8 cellular contexts compared by ENCODE assay signal in genomic region chr14:67618617-67619063, GRCh38. TPM values are rescaled to one million over a fixed set of nuclear protein-coding genes. Genes with fewer than 3 reads are reported as not detected.
A peak's percentile ranks its signal among the peaks of the same experiment; 100 is the strongest.
DNase-seq lines count a peak whose midpoint lies in the region; ATAC-seq, FAIRE-seq and TF ChIP-seq lines count a peak whose summit lies in the region.

No MANE protein-coding gene starts in this region.

- no peak overlapping the region for H4K91ac ChIP-seq in neuronal stem cell (ENCODE audit: low read depth, low read length, poor library complexity)

- H3K9me3 ChIP-seq in HCT116 (ENCODE audit: control insufficient read depth in 1 of 2, insufficient read depth in 1 of 2, low read depth in 1 of 2, low read length in 2 of 2) (no peaks in the 10 kb centered on the region), neuronal stem cell (replicated peaks in 1 of 2; ENCODE audit: control insufficient read depth in 2 of 2, insufficient read depth in 1 of 2, low read depth in 1 of 2, low read length in 2 of 2) (no peaks in the 10 kb centered on the region)

- H3K9ac ChIP-seq in HCT116 (ENCODE audit: low read length): no peak overlapping the region
- H3K9ac ChIP-seq in neuronal stem cell (ENCODE audit: low read depth, low read length, poor library complexity): no peak overlapping the region

- CTCF ChIA-PET in HCT116 (lab: Charles Lee): interaction anchor here (0.7 to 3.4 kb wide), 8 partner anchors 14 to 191 kb away, joined by 3 to 36 read pairs (median 4); no protein-coding TSS in a partner anchor
- CTCF ChIA-PET in activated CD4-positive, alpha-beta memory T cell treated with anti-CD3 and anti-CD28 coated beads for 36 hours (lab: Charles Lee): interaction anchor here (0.6 to 4.7 kb wide), 29 partner anchors 8 to 258 kb away, joined by 3 to 149 read pairs (median 4); partner anchors contain the start of genes ATP6V1D, EIF2S1, PIGH and PLEKHH1

- RAD21 ChIA-PET in HCT116 (lab: Charles Lee; ENCODE audit: low non-redundant PET in 1 of 2, low total read pairs in 2 of 2, uncharacterized antibody in 2 of 2, unreplicated experiment in 2 of 2): interaction anchor here (0.8 to 2.8 kb wide), 4 partner anchors 49 to 86 kb away, joined by 4 to 11 read pairs (median 6); no protein-coding TSS in a partner anchor

- TF ChIP-seq POLR2A in HCT116 (IDR thresholded peaks at IDR 0.05; ENCODE audit: borderline replicate concordance, extremely low read depth, insufficient read depth, insufficient read length): no peak

- peak overlapping the region; percentile 58 for H2AFZ ChIP-seq in HCT116 (ENCODE audit: low read depth, low read length, poor library complexity, severe bottlenecking)
- no peak overlapping the region for H2AFZ ChIP-seq in neuronal stem cell (ENCODE audit: low read length)

- TF ChIP-seq RAD21 in HCT116 (IDR thresholded peaks at IDR 0.05; ENCODE audit: low read depth): peak; percentile 71

- no peak overlapping the region for H2BK12ac ChIP-seq in neuronal stem cell (ENCODE audit: low read length)

- H4K8ac ChIP-seq in neuronal stem cell (ENCODE audit: low read depth, low read length): no peak overlapping the region

- peaks cover 13% of the 10 kb centered on the region for H3K27me3 Mint-ChIP-seq in activated CD4-positive, alpha-beta memory T cell treated with anti-CD3 and anti-CD28 coated beads for 36 hours

- no peak overlapping the region for H3K4ac ChIP-seq in neuronal stem cell (ENCODE audit: low read length)

- no peaks in the 10 kb centered on the region for H3K36me3 ChIP-seq in HCT116 (ENCODE audit: control insufficient read depth in 1 of 2, insufficient read depth in 2 of 2, low read length in 2 of 2)
- no peaks in the 10 kb centered on the region for H3K36me3 ChIP-seq in neuronal stem cell (replicated peaks in 1 of 2; ENCODE audit: control insufficient read depth in 2 of 2, insufficient read depth in 2 of 2, low read length in 2 of 2)

- H2BK5ac ChIP-seq in neuronal stem cell (ENCODE audit: low read length): no peak overlapping the region

- H3K14ac ChIP-seq in neuronal stem cell (ENCODE audit: low read length): no peak overlapping the region

- no peak overlapping the region for H3K4me3 ChIP-seq in HCT116 (replicated peaks in 1 of 2; ENCODE audit: low read depth in 1 of 2, low read length in 2 of 2)
- H3K4me3 ChIP-seq in fibroblast of pulmonary artery (replicated peaks; ENCODE audit: low read depth, low read length): no peak overlapping the region
- no peak overlapping the region for H3K4me3 ChIP-seq in neuronal stem cell (ENCODE audit: low read length in 2 of 2)

- no TSS peak for BruUV-seq in HCT116 (replicated peaks; lab: Mats Ljungman, UMichigan)

- no peak for FAIRE-seq in D721Med (lab: Jason Lieb, UNC)

- H3K9me3 Mint-ChIP-seq in activated CD4-positive, alpha-beta memory T cell treated with anti-CD3 and anti-CD28 coated beads for 36 hours: no peaks in the 10 kb centered on the region

- H3K27ac ChIP-seq in HCT116 (ENCODE audit: low read depth, low read length) (no peak overlapping the region), neuronal stem cell (replicated peaks; ENCODE audit: low read length) (no peak overlapping the region)

- POLR2A ChIA-PET in HCT116 (lab: Charles Lee): interaction anchor here (0.9 to 1.6 kb wide), 2 partner anchors 50 to 86 kb away, joined by 3 to 4 read pairs; no protein-coding TSS in a partner anchor
- POLR2A ChIA-PET in activated CD4-positive, alpha-beta memory T cell treated with anti-CD3 and anti-CD28 coated beads for 36 hours (lab: Charles Lee): interaction anchor here (0.8 kb wide), 1 partner anchor 77 kb away, joined by 4 read pairs; the partner anchor contains the start of gene RDH11

- H3K23ac ChIP-seq in neuronal stem cell (ENCODE audit: low read depth, low read length, poor library complexity): no peak overlapping the region

- H3K9me2 ChIP-seq in HCT116 (ENCODE audit: insufficient read depth): no peaks in the 10 kb centered on the region

- H2AK5ac ChIP-seq in neuronal stem cell (ENCODE audit: low read depth, low read length): peak overlapping the region; percentile 32

- DNase-seq in D721Med (ENCODE audit: insufficient read length, low spot score): no peak
- no peak for DNase-seq in HCT116 (ENCODE audit: low read depth, low spot score)
- peak; percentile 22 for DNase-seq in NCI-H345 treated with DMSO at 0.1 percent for 48 hours (lab: John Stamatoyannopoulos, UW; ENCODE audit: unreplicated experiment)
- DNase-seq in activated CD4-positive, alpha-beta memory T cell treated with anti-CD3 and anti-CD28 coated beads for 36 hours: peak; percentile 22
- peak; percentile 90 for DNase-seq in fibroblast of pulmonary artery (ENCODE audit: low read depth)
- peak; percentile 31 for DNase-seq in neuronal stem cell (ENCODE audit: low spot score)
- no peak for DNase-seq in NK-92 treated with Interleukin-12 subunit alpha and Interleukin-12 subunit beta, amount 100 ng/mL, for 24 hours (lab: John Stamatoyannopoulos, UW)

- no peak overlapping the region for H2BK120ac ChIP-seq in neuronal stem cell (ENCODE audit: low read depth, low read length)

- no peak overlapping the region for H3K18ac ChIP-seq in neuronal stem cell (ENCODE audit: low read length)

- no peaks in the 10 kb centered on the region for H4K20me1 ChIP-seq in HCT116 (ENCODE audit: insufficient read depth)

- peaks cover 15 to 32% of the 10 kb centered on the region in 2 experiments for H3K4me1 ChIP-seq in HCT116 (ENCODE audit: control insufficient read depth in 1 of 2, insufficient read depth in 2 of 2, low read length in 2 of 2)
- H3K4me1 ChIP-seq in neuronal stem cell (ENCODE audit: control insufficient read depth in 2 of 2, insufficient read depth in 1 of 2, low read depth in 1 of 2, low read length in 2 of 2): peaks cover 7% of the 10 kb centered on the region in 2 donors

- H3K79me1 ChIP-seq in neuronal stem cell (ENCODE audit: low read depth, low read length): no peaks in the 10 kb centered on the region

- TF ChIP-seq CTCF in D721Med (IDR thresholded peaks at IDR 0.05; ENCODE audit: insufficient read depth, missing control alignments) (peak; percentile 70), HCT116 (IDR thresholded peaks at IDR 0.05 in 2 of 3, conservative IDR thresholded peaks at IDR 0.05 in 1 of 3; ENCODE audit: borderline replicate concordance in 1 of 3, insufficient read depth in 1 of 3, low read depth in 2 of 3, low read length in 2 of 3) (peak; percentile 41 to 54 (median 52); a peak in 5 of 6 replicates), fibroblast of pulmonary artery (IDR thresholded peaks at IDR 0.05; ENCODE audit: low read length, missing control alignments) (peak; percentile 78)

- peaks cover 26% of the 10 kb centered on the region for H3K4me1 Mint-ChIP-seq in activated CD4-positive, alpha-beta memory T cell treated with anti-CD3 and anti-CD28 coated beads for 36 hours (ENCODE audit: low read depth)

- H3K4me3 Mint-ChIP-seq in activated CD4-positive, alpha-beta memory T cell treated with anti-CD3 and anti-CD28 coated beads for 36 hours: peak overlapping the region; percentile 84

- H3K36me3 Mint-ChIP-seq in activated CD4-positive, alpha-beta memory T cell treated with anti-CD3 and anti-CD28 coated beads for 36 hours: no peaks in the 10 kb centered on the region

- no peaks in the 10 kb centered on the region for H3K79me2 ChIP-seq in HCT116 (ENCODE audit: insufficient read depth, low read length)

- H3K4me2 ChIP-seq in HCT116 (ENCODE audit: low read length): peak overlapping the region; percentile 97
- H3K4me2 ChIP-seq in neuronal stem cell (ENCODE audit: insufficient read depth, low read length, poor library complexity, severe bottlenecking): no peak overlapping the region

- H3K27me3 ChIP-seq in HCT116 (ENCODE audit: insufficient read depth, low read length): no peaks in the 10 kb centered on the region
- H3K27me3 ChIP-seq in neuronal stem cell (ENCODE audit: control insufficient read depth in 3 of 3, insufficient read depth in 3 of 3, low read depth in 1 of 3, low read length in 3 of 3): peaks cover 0 to 9% (median 0%) of the 10 kb centered on the region in 3 experiments

- H3K27ac Mint-ChIP-seq in activated CD4-positive, alpha-beta memory T cell treated with anti-CD3 and anti-CD28 coated beads for 36 hours: no peak overlapping the region

- H2BK15ac ChIP-seq in neuronal stem cell (ENCODE audit: low read length): no peak overlapping the region

- ATAC-seq in HCT116: no peak
- no peak for ATAC-seq in GM18858 (IDR thresholded peaks at IDR 0.05; ENCODE audit: unreplicated experiment)

- intact Hi-C loops in HCT116 (cut with micrococcal nuclease): loop anchor here (1.0 to 2.0 kb wide), 3 partner anchors 49 to 86 kb away; partner anchors contain the start of gene RDH11
- intact Hi-C loops in activated CD4-positive, alpha-beta memory T cell treated with anti-CD3 and anti-CD28 coated beads for 36 hours (cut with micrococcal nuclease): loop anchor here (1.0 to 2.0 kb wide), 5 partner anchors 18 to 202 kb away; partner anchors contain the start of genes PIGH and RDH11

TF ChIP-seq in HCT116, 20 proteins besides CTCF, POLR2A, EP300 and RAD21:
- no peak for TF ChIP-seq JUND (IDR thresholded peaks at IDR 0.05)
- no peak for TF ChIP-seq ELF1 (IDR thresholded peaks at IDR 0.05; ENCODE audit: borderline replicate concordance, low read depth)
- TF ChIP-seq TCF7L2 (IDR thresholded peaks at IDR 0.05; ENCODE audit: borderline replicate concordance, extremely low read depth, insufficient read depth, insufficient read length): no peak
TF ChIP-seq in HCT116: peak in this region for 0.

RNA-seq across cellular contexts. Expression of gene ARG2, which starts 1.1 kb away (rescaled TPM):
- total RNA-seq in HCT116 (2021; ENCODE audit: unreplicated experiment): 7.0 TPM
- 16.1 and 17.3 TPM in 2 replicates for polyA plus RNA-seq in HCT116 (2012)
- 1 to 10 TPM; 6.8 to 7.6 TPM for total RNA-seq in activated CD4-positive, alpha-beta memory T cell treated with anti-CD3 and anti-CD28 coated beads for 36 hours
- polyA plus RNA-seq in neuronal stem cell (2013, experiment 1 of 2): 49.2 TPM
- 50.1 TPM for polyA plus RNA-seq in neuronal stem cell (2013, experiment 2 of 2)

RNA-seq across cellular contexts. Expression of gene PIGH, which starts 18.6 kb away (rescaled TPM):
- 20.9 TPM for total RNA-seq in HCT116 (2021; ENCODE audit: unreplicated experiment)
- polyA plus RNA-seq in HCT116 (2012): 23.6 and 27.7 TPM in 2 replicates
- 10 to 100 TPM; 13.1 to 17.1 TPM for total RNA-seq in activated CD4-positive, alpha-beta memory T cell treated with anti-CD3 and anti-CD28 coated beads for 36 hours
- polyA plus RNA-seq in neuronal stem cell (2013, experiment 1 of 2): 9.3 TPM
- polyA plus RNA-seq in neuronal stem cell (2013, experiment 2 of 2): 9.9 TPM

RNA-seq across cellular contexts. Expression of gene VTI1B, which starts 55.8 kb away (rescaled TPM):
- total RNA-seq in HCT116 (2021; ENCODE audit: unreplicated experiment): 86.3 TPM
- 52.4 and 59.3 TPM in 2 replicates for polyA plus RNA-seq in HCT116 (2012)
- total RNA-seq in activated CD4-positive, alpha-beta memory T cell treated with anti-CD3 and anti-CD28 coated beads for 36 hours: 10 to 100 TPM; 75.6 to 75.8 TPM
- 65.1 TPM for polyA plus RNA-seq in neuronal stem cell (2013, experiment 1 of 2)
- 65.3 TPM for polyA plus RNA-seq in neuronal stem cell (2013, experiment 2 of 2)

Comparison
In these comparisons a context has a peak if more than half of its experiments do, and no peak if none do; other contexts are left out.
1. DNase-seq: peak in NCI-H345 treated with DMSO at 0.1 percent for 48 hours (single experiment), activated CD4-positive, alpha-beta memory T cell treated with anti-CD3 and anti-CD28 coated beads for 36 hours (single experiment), fibroblast of pulmonary artery (single experiment) and neuronal stem cell (single experiment); none in D721Med (single experiment), HCT116 (single experiment) and NK-92 treated with Interleukin-12 subunit alpha and Interleukin-12 subunit beta, amount 100 ng/mL, for 24 hours (single experiment).
2. Peak in every context shown above with its lines, with median percentiles within 50 percentile points of each other: CTCF ChIP-seq.